ENCODE assay signal across 24 cellular contexts in the genomic region with DNA sequence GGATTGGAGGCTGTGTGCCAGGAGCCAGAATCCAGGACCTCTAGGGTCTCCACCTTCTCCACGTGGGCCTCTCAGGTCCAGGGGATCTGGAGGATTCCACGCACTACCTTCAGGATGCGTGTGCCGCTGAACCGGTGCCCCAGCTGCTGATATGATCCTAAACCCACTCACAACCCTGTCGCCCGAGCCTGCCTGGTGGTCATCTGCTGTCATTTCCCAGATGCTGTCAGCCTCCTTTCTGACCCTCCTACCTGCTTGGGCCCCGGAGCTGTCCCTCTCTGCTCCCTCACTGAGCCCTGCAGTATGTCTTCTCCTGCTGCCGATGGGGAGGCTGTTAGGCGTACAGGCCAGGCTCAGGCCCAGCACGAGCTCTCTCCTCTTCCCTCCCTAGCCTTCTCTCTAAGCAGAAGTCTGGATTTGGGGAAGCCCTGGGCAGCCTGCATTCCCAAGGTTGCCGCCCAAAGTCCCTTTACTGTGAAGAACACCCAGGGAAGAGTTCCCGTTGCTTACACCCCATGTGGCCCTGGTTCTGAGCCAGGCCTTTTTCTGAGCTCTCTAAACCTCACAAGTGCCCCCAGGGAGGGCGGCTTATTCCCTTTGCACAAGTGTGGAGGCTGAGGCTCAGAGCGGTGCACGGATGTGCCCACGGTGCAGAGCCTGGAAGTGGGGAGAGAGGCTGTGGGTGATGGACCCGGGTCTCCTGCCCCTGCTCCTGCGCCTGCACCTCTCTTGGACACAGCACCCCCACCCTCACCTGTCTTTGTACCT. TPM values are rescaled to one million over a fixed set of nuclear protein-coding genes. Genes with fewer than 3 reads are reported as not detected.
"Had no signal": no experiment of that assay in that cellular context is flagged by ENCODE, and none has a peak within 500 bp of the region (broad histone marks: within the 10 kb centered on the region; RNA-seq: fewer than 3 reads in every experiment).

No MANE protein-coding gene starts in this region.

- H3K27ac ChIP-seq: lower lobe of right lung, pancreas, psoas muscle, transverse colon, uterus had no signal

- DNase-seq: activated CD4-positive, alpha-beta T cell treated with anti-CD3 and anti-CD28 coated beads for 1 hour; activated CD4-positive, alpha-beta T cell treated with anti-CD3 and anti-CD28 coated beads, Interleukin-2, amount 10 ng/mL, durations not matched to agents 7 days and 5 days; activated CD8-positive, alpha-beta memory T cell treated with anti-CD3 and anti-CD28 coated beads for 24 hours; activated gamma-delta T cell treated with Interleukin-2 at 50 U/mL for 16 hours; activated naive CD4-positive, alpha-beta T cell treated with anti-CD3 and anti-CD28 coated beads, Interleukin-2, amount 50 U/mL, for 16 hours; amniotic stem cell; central memory CD4-positive, alpha-beta T cell; endodermal cell; foreskin fibroblast; hippocampal formation; left colon; lower lobe of right lung; mesenchymal stem cell; psoas muscle; stimulated activated naive CD4-positive, alpha-beta T cell treated with Interleukin-2 at 50 U/mL for 16 hours; T-cell; transverse colon had no signal

- H3K9me3 Mint-ChIP-seq: activated CD4-positive, alpha-beta T cell treated with anti-CD3 and anti-CD28 coated beads, Interleukin-2, amount 10 ng/mL, durations not matched to agents 7 days and 5 days; dendritic cell treated with granulocyte-macrophage colony-stimulating factor and Interleukin-4, amounts not matched to agents 40 ng/mL and 50 ng/mL, for 4 days; endodermal cell; nephron; T-cell; WTC11 had no signal

- H3K27ac Mint-ChIP-seq: activated CD4-positive, alpha-beta T cell treated with anti-CD3 and anti-CD28 coated beads, Interleukin-2, amount 10 ng/mL, durations not matched to agents 7 days and 5 days; dendritic cell treated with granulocyte-macrophage colony-stimulating factor and Interleukin-4, amounts not matched to agents 40 ng/mL and 50 ng/mL, for 4 days; endodermal cell; nephron; T-cell; WTC11 had no signal

- H3K36me3 Mint-ChIP-seq: T-cell, WTC11 had no signal

- H3K4me1 Mint-ChIP-seq: activated CD4-positive, alpha-beta T cell treated with anti-CD3 and anti-CD28 coated beads, Interleukin-2, amount 10 ng/mL, durations not matched to agents 7 days and 5 days; T-cell; WTC11 had no signal

- H3K27me3 Mint-ChIP-seq: activated CD4-positive, alpha-beta T cell treated with anti-CD3 and anti-CD28 coated beads, Interleukin-2, amount 10 ng/mL, durations not matched to agents 7 days and 5 days had no signal

- H3K9me3 ChIP-seq: lower lobe of right lung, pancreas, psoas muscle, transverse colon, uterus had no signal

- H3K4me3 Mint-ChIP-seq: activated CD4-positive, alpha-beta T cell treated with anti-CD3 and anti-CD28 coated beads, Interleukin-2, amount 10 ng/mL, durations not matched to agents 7 days and 5 days; dendritic cell treated with granulocyte-macrophage colony-stimulating factor and Interleukin-4, amounts not matched to agents 40 ng/mL and 50 ng/mL, for 4 days; endodermal cell; nephron; T-cell; WTC11 had no signal

- H3K4me1 ChIP-seq: lower lobe of right lung, pancreas, psoas muscle, transverse colon, uterus had no signal

- ATAC-seq: esophagus mucosa, left colon, lower lobe of right lung, pancreas, psoas muscle, T-cell, WTC11 had no signal

- H3K36me3 ChIP-seq: lower lobe of right lung, pancreas, transverse colon, uterus had no signal

- H3K27me3 ChIP-seq: pancreas, transverse colon, uterus had no signal

- H3K4me3 ChIP-seq: lower lobe of right lung, pancreas, psoas muscle, transverse colon, uterus had no signal

RNA-seq across cellular contexts. Expression of gene ZNF488, which starts 30.8 kb away (rescaled TPM):
- total RNA-seq: mononuclear cell, T-cell had no signal
- polyA plus RNA-seq: pancreas had no signal
